1 cellular context compared by ENCODE assay signal in genomic region chr16:53415504-53415903, GRCh38.
TF ChIP-seq lines count a peak whose summit lies in the region.

No MANE protein-coding gene starts in this region.

TF ChIP-seq in HCT116, 20 proteins besides CTCF, POLR2A, EP300 and RAD21 (continued from another document):
- TF ChIP-seq ZBTB33 (IDR thresholded peaks at IDR 0.05; ENCODE audit: extremely low read depth, insufficient replicate concordance, low read length): no peak
